In genomic region chr1:3822421-3822820, GRCh38 we compare ENCODE assay signal across 19 cellular contexts. TPM values are rescaled to one million over a fixed set of nuclear protein-coding genes. Genes with fewer than 3 reads are reported as not detected.
DNase-seq lines count a peak whose midpoint lies in the region; ATAC-seq and TF ChIP-seq lines count a peak whose summit lies in the region.
"Had no signal": no experiment of that assay in that cellular context is flagged by ENCODE, and none has a peak within 500 bp of the region (broad histone marks: within the 10 kb centered on the region; RNA-seq: fewer than 3 reads in every experiment).

No MANE protein-coding gene starts in this region.

- no peak overlapping the region for H3K4me3 Mint-ChIP-seq in central memory CD8-positive, alpha-beta T cell
- H3K4me3 Mint-ChIP-seq in memory B cell (no peak overlapping the region), progenitor cell of endocrine pancreas (ENCODE audit: low read depth) (no peak overlapping the region)
- no peak overlapping the region for H3K4me3 Mint-ChIP-seq in stimulated activated naive B cell treated with anti-CD40 and anti-IgM and Interleukin-4, amounts not matched to agents 10 μg/mL and 1 μg/mL and 100 μg/mL, for 72 hours
- no peak overlapping the region for H3K4me3 Mint-ChIP-seq in activated CD8-positive, alpha-beta memory T cell treated with anti-CD3 and anti-CD28 coated beads, Interleukin-2, amount 10 ng/mL, durations not matched to agents 7 days and 5 days
- H3K4me3 Mint-ChIP-seq: HFFc6 had no signal

- H3K27ac Mint-ChIP-seq in central memory CD8-positive, alpha-beta T cell (ENCODE audit: low read depth) = peak overlapping the region; percentile 49
- peak overlapping the region; percentile 35 for H3K27ac Mint-ChIP-seq in memory B cell
- peak overlapping the region; percentile 48 for H3K27ac Mint-ChIP-seq in stimulated activated naive B cell treated with anti-CD40 and anti-IgM and Interleukin-4, amounts not matched to agents 10 μg/mL and 1 μg/mL and 100 μg/mL, for 72 hours
- H3K27ac Mint-ChIP-seq in progenitor cell of endocrine pancreas = no peak overlapping the region
- no peak overlapping the region for H3K27ac Mint-ChIP-seq in activated CD8-positive, alpha-beta memory T cell treated with anti-CD3 and anti-CD28 coated beads, Interleukin-2, amount 10 ng/mL, durations not matched to agents 7 days and 5 days
- H3K27ac Mint-ChIP-seq: HFFc6 had no signal

- DNase-seq in Caki2 (ENCODE audit: low read depth) (peak; percentile 30), memory B cell (ENCODE audit: low spot score in 2 of 2) (no peak), progenitor cell of endocrine pancreas (ENCODE audit: low spot score, unreplicated experiment) (no peak), SHP77 treated with DMSO at 0.1 percent for 48 hours (lab: John Stamatoyannopoulos, UW) (no peak)
- DNase-seq in central memory CD8-positive, alpha-beta T cell (ENCODE audit: low spot score in 2 of 2) = no peak
- no peak for DNase-seq in stimulated activated naive B cell treated with anti-CD40 and anti-IgM and Interleukin-4, amounts not matched to agents 10 μg/mL and 1 μg/mL and 100 μg/mL, for 72 hours
- no peak for DNase-seq in activated CD8-positive, alpha-beta memory T cell treated with anti-CD3 and anti-CD28 coated beads, Interleukin-2, amount 10 ng/mL, durations not matched to agents 7 days and 5 days
- DNase-seq: C1 segment of cervical spinal cord, HFFc6, KG1, NCI-H187, NCI-H2107, NCI-H2227 treated with DMSO at 0.1 percent for 48 hours, NCI-H524, NCI-H82, SHP77 had no signal

- in situ Hi-C loops in Caki2 (cut with HindIII; ENCODE audit: low pct_unique_long_range_greater_than_20kb, low sequenced_read_pairs) = no loop called here

- CTCF ChIA-PET in activated CD8-positive, alpha-beta memory T cell treated with anti-CD3 and anti-CD28 coated beads, Interleukin-2, amount 10 ng/mL, durations not matched to agents 7 days and 5 days (lab: Charles Lee) = no interaction called here

- TF ChIP-seq CTCF in progenitor cell of endocrine pancreas (IDR thresholded peaks at IDR 0.05; ENCODE audit: unreplicated experiment) = no peak

- H3K36me3 Mint-ChIP-seq in central memory CD8-positive, alpha-beta T cell (ENCODE audit: insufficient read depth) = peaks cover 18% of the 10 kb centered on the region
- peaks cover 35% of the 10 kb centered on the region for H3K36me3 Mint-ChIP-seq in memory B cell
- peaks cover 45 to 67% of the 10 kb centered on the region in 2 donors for H3K36me3 Mint-ChIP-seq in stimulated activated naive B cell treated with anti-CD40 and anti-IgM and Interleukin-4, amounts not matched to agents 10 μg/mL and 1 μg/mL and 100 μg/mL, for 72 hours
- peaks cover 24% of the 10 kb centered on the region for H3K36me3 Mint-ChIP-seq in progenitor cell of endocrine pancreas (ENCODE audit: insufficient read depth)
- H3K36me3 Mint-ChIP-seq in activated CD8-positive, alpha-beta memory T cell treated with anti-CD3 and anti-CD28 coated beads, Interleukin-2, amount 10 ng/mL, durations not matched to agents 7 days and 5 days = peaks cover 4% of the 10 kb centered on the region

- no peak for ATAC-seq in central memory CD8-positive, alpha-beta T cell (replicated peaks; ENCODE audit: extremely low read depth, poor library complexity, severe bottlenecking)
- no peak for ATAC-seq in memory B cell (ENCODE audit: low read depth)
- ATAC-seq in stimulated activated naive B cell treated with anti-CD40 and anti-IgM and Interleukin-4, amounts not matched to agents 10 μg/mL and 1 μg/mL and 100 μg/mL, for 72 hours (replicated peaks) = no peak
- no peak for ATAC-seq in activated CD8-positive, alpha-beta memory T cell treated with anti-CD3 and anti-CD28 coated beads, Interleukin-2, amount 10 ng/mL, durations not matched to agents 7 days and 5 days
- ATAC-seq: A549, HepG2 had no signal

- no peaks in the 10 kb centered on the region for H3K9me3 Mint-ChIP-seq in central memory CD8-positive, alpha-beta T cell
- no peaks in the 10 kb centered on the region for H3K9me3 Mint-ChIP-seq in memory B cell
- H3K9me3 Mint-ChIP-seq in stimulated activated naive B cell treated with anti-CD40 and anti-IgM and Interleukin-4, amounts not matched to agents 10 μg/mL and 1 μg/mL and 100 μg/mL, for 72 hours = no peaks in the 10 kb centered on the region
- H3K9me3 Mint-ChIP-seq in progenitor cell of endocrine pancreas (ENCODE audit: low read depth) = no peaks in the 10 kb centered on the region
- H3K9me3 Mint-ChIP-seq in activated CD8-positive, alpha-beta memory T cell treated with anti-CD3 and anti-CD28 coated beads, Interleukin-2, amount 10 ng/mL, durations not matched to agents 7 days and 5 days (ENCODE audit: low read depth) = no peaks in the 10 kb centered on the region
- H3K9me3 Mint-ChIP-seq: HFFc6 had no signal

- H3K4me1 Mint-ChIP-seq in central memory CD8-positive, alpha-beta T cell = peaks cover 6% of the 10 kb centered on the region
- H3K4me1 Mint-ChIP-seq in memory B cell (no peaks in the 10 kb centered on the region), progenitor cell of endocrine pancreas (ENCODE audit: low read depth) (no peaks in the 10 kb centered on the region)
- H3K4me1 Mint-ChIP-seq in stimulated activated naive B cell treated with anti-CD40 and anti-IgM and Interleukin-4, amounts not matched to agents 10 μg/mL and 1 μg/mL and 100 μg/mL, for 72 hours = peaks cover 4 to 8% of the 10 kb centered on the region in 2 donors
- no peaks in the 10 kb centered on the region for H3K4me1 Mint-ChIP-seq in activated CD8-positive, alpha-beta memory T cell treated with anti-CD3 and anti-CD28 coated beads, Interleukin-2, amount 10 ng/mL, durations not matched to agents 7 days and 5 days

- no peaks in the 10 kb centered on the region for H3K27me3 Mint-ChIP-seq in central memory CD8-positive, alpha-beta T cell
- no peaks in the 10 kb centered on the region for H3K27me3 Mint-ChIP-seq in memory B cell
- H3K27me3 Mint-ChIP-seq in stimulated activated naive B cell treated with anti-CD40 and anti-IgM and Interleukin-4, amounts not matched to agents 10 μg/mL and 1 μg/mL and 100 μg/mL, for 72 hours = no peaks in the 10 kb centered on the region
- H3K27me3 Mint-ChIP-seq in progenitor cell of endocrine pancreas = no peaks in the 10 kb centered on the region
- no peaks in the 10 kb centered on the region for H3K27me3 Mint-ChIP-seq in activated CD8-positive, alpha-beta memory T cell treated with anti-CD3 and anti-CD28 coated beads, Interleukin-2, amount 10 ng/mL, durations not matched to agents 7 days and 5 days

RNA-seq across cellular contexts. Expression of gene LRRC47, which starts 26.1 kb away (rescaled TPM):
- total RNA-seq in Caki2 (2014; rRNA removed; shearing (Covaris generic); ENCODE audit: low replicate concordance) = 16.3 and 32.0 TPM in 2 replicates
- 54.9 and 57.0 TPM in 2 replicates for total RNA-seq in progenitor cell of endocrine pancreas
- total RNA-seq in activated CD8-positive, alpha-beta memory T cell treated with anti-CD3 and anti-CD28 coated beads, Interleukin-2, amount 10 ng/mL, durations not matched to agents 7 days and 5 days = 10 to 100 TPM; 31.8 to 42.6 TPM

RNA-seq across cellular contexts. Expression of gene CEP104, which starts 34.6 kb away (rescaled TPM):
- total RNA-seq in Caki2 (2014; rRNA removed; shearing (Covaris generic); ENCODE audit: low replicate concordance) = 15.4 and 24.9 TPM in 2 replicates
- total RNA-seq in progenitor cell of endocrine pancreas = 43.8 and 47.7 TPM in 2 replicates
- 10 to 100 TPM; 45.0 to 52.2 TPM for total RNA-seq in activated CD8-positive, alpha-beta memory T cell treated with anti-CD3 and anti-CD28 coated beads, Interleukin-2, amount 10 ng/mL, durations not matched to agents 7 days and 5 days

RNA-seq across cellular contexts. Expression of gene DFFB, which starts 34.9 kb away (rescaled TPM):
- total RNA-seq in Caki2 (2014; rRNA removed; shearing (Covaris generic); ENCODE audit: low replicate concordance) = 9.2 and 27.9 TPM in 2 replicates
- 11.5 and 11.9 TPM in 2 replicates for total RNA-seq in progenitor cell of endocrine pancreas
- total RNA-seq in activated CD8-positive, alpha-beta memory T cell treated with anti-CD3 and anti-CD28 coated beads, Interleukin-2, amount 10 ng/mL, durations not matched to agents 7 days and 5 days = 10 to 100 TPM; 11.5 to 13.9 TPM

RNA-seq across cellular contexts. Expression of gene SMIM1, which starts 49.9 kb away (rescaled TPM):
- total RNA-seq in Caki2 (2014; rRNA removed; shearing (Covaris generic); ENCODE audit: low replicate concordance) = 29.9 and 66.4 TPM in 2 replicates
- total RNA-seq in progenitor cell of endocrine pancreas = 10.8 and 12.0 TPM in 2 replicates
- total RNA-seq in activated CD8-positive, alpha-beta memory T cell treated with anti-CD3 and anti-CD28 coated beads, Interleukin-2, amount 10 ng/mL, durations not matched to agents 7 days and 5 days = not detected
- total RNA-seq: RPMI7951 had no signal

Comparison
In these comparisons a context has a peak if more than half of its experiments do, and no peak if none do; other contexts are left out.
1. H3K27ac Mint-ChIP-seq: peak in central memory CD8-positive, alpha-beta T cell (single experiment), memory B cell (single experiment) and stimulated activated naive B cell treated with anti-CD40 and anti-IgM and Interleukin-4, amounts not matched to agents 10 μg/mL and 1 μg/mL and 100 μg/mL, for 72 hours (single experiment); none in progenitor cell of endocrine pancreas (single experiment) and activated CD8-positive, alpha-beta memory T cell treated with anti-CD3 and anti-CD28 coated beads, Interleukin-2, amount 10 ng/mL, durations not matched to agents 7 days and 5 days (single experiment).